In the genomic region with DNA sequence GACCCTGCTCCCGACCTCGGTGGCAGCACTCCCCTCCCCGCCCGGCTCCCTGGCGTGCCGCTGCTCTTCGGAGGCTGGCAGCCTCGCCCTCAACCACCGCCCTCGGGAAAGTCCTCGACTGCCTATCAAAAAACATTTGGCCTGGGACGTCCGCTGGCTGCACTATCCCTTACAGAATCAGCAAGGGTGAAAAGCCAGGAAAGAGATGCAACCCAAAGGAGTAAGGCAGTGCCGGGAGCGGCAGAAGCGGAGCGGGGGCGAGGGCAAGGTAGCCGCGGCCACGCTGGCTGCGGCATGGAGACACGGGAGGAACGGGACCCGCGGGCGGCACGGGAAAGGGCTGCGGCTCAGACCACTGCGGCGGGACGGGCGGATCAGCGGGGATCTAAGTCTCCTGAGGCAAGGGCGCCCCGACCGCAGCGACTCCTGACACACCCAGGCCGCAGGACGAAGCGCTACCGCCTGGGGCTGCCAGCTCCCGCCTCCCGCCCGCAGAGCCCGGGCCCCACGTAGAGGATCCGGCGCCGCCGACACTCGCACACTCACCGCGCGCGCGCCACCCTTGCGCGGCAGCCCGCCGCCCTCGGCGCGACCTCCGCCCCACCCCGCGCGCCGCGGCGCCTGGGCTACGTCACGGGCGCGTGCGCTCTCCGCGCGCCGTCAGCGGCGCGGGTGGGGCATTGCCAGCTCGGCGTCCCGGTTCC, we compare ENCODE assay signal across 1 cellular context.
TF ChIP-seq lines count a peak whose summit lies in the region.

A gene with protein sequence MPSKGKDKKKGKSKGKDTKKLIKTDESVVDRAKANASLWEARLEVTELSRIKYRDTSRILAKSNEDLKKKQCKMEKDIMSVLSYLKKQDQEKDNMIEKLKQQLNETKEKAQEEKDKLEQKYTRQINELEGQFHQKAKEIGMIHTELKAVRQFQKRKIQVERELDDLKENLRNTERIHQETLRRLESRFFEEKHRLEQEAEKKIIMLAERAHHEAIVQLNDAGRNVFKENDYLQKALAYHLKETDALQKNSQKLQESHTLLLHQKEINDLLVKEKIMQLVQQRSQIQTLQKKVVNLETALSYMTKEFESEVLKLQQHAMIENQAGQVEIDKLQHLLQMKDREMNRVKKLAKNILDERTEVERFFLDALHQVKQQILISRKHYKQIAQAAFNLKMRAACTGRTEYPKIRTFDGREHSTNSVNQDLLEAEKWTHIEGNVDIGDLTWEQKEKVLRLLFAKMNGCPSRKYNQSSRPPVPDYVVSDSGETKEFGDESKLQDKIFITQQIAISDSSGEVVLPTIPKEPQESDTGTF (plus strand): TSS at position 646 of the 704 bp plus-strand sequence. CDS start 130 bp downstream, outside the sequence.
A gene with protein sequence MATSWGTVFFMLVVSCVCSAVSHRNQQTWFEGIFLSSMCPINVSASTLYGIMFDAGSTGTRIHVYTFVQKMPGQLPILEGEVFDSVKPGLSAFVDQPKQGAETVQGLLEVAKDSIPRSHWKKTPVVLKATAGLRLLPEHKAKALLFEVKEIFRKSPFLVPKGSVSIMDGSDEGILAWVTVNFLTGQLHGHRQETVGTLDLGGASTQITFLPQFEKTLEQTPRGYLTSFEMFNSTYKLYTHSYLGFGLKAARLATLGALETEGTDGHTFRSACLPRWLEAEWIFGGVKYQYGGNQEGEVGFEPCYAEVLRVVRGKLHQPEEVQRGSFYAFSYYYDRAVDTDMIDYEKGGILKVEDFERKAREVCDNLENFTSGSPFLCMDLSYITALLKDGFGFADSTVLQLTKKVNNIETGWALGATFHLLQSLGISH (minus strand): TSS at position 585 of the 704 bp plus-strand sequence. CDS start 31,186 bp downstream, outside the sequence.

TF ChIP-seq in HepG2, 621 proteins besides CTCF, POLR2A, EP300 and RAD21 (continued from another document and continues in another):
- TF ChIP-seq, protein P1, sequence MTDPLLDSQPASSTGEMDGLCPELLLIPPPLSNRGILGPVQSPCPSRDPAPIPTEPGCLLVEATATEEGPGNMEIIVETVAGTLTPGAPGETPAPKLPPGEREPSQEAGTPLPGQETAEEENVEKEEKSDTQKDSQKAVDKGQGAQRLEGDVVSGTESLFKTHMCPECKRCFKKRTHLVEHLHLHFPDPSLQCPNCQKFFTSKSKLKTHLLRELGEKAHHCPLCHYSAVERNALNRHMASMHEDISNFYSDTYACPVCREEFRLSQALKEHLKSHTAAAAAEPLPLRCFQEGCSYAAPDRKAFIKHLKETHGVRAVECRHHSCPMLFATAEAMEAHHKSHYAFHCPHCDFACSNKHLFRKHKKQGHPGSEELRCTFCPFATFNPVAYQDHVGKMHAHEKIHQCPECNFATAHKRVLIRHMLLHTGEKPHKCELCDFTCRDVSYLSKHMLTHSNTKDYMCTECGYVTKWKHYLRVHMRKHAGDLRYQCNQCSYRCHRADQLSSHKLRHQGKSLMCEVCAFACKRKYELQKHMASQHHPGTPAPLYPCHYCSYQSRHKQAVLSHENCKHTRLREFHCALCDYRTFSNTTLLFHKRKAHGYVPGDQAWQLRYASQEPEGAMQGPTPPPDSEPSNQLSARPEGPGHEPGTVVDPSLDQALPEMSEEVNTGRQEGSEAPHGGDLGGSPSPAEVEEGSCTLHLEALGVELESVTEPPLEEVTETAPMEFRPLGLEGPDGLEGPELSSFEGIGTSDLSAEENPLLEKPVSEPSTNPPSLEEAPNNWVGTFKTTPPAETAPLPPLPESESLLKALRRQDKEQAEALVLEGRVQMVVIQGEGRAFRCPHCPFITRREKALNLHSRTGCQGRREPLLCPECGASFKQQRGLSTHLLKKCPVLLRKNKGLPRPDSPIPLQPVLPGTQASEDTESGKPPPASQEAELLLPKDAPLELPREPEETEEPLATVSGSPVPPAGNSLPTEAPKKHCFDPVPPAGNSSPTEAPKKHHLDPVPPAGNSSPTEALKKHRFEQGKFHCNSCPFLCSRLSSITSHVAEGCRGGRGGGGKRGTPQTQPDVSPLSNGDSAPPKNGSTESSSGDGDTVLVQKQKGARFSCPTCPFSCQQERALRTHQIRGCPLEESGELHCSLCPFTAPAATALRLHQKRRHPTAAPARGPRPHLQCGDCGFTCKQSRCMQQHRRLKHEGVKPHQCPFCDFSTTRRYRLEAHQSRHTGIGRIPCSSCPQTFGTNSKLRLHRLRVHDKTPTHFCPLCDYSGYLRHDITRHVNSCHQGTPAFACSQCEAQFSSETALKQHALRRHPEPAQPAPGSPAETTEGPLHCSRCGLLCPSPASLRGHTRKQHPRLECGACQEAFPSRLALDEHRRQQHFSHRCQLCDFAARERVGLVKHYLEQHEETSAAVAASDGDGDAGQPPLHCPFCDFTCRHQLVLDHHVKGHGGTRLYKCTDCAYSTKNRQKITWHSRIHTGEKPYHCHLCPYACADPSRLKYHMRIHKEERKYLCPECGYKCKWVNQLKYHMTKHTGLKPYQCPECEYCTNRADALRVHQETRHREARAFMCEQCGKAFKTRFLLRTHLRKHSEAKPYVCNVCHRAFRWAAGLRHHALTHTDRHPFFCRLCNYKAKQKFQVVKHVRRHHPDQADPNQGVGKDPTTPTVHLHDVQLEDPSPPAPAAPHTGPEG (CRISPR knock-in tag; IDR thresholded peaks at IDR 0.05), result peak; percentile 84
- peak; percentile 98 for TF ChIP-seq ZNF891 (CRISPR knock-in tag; IDR thresholded peaks at IDR 0.05)
- TF ChIP-seq ZNF331 (CRISPR knock-in tag; IDR thresholded peaks at IDR 0.05), result no peak; the same call in 1 of the 2 replicates
- no peak for TF ChIP-seq ZC3H4 (CRISPR knock-in tag; IDR thresholded peaks at IDR 0.05; ENCODE audit: borderline replicate concordance)
- no peak for TF ChIP-seq ZNF709 (CRISPR knock-in tag; IDR thresholded peaks at IDR 0.05)
- TF ChIP-seq TAF15 (IDR thresholded peaks at IDR 0.05; ENCODE audit: low read depth, low read length, poor library complexity, severe bottlenecking), result no peak
- TF ChIP-seq STAG1 (CRISPR knock-in tag; IDR thresholded peaks at IDR 0.05), result no peak
- 0 out of 2 replicates have a peak, but pooled peaks have one; percentile 37 for TF ChIP-seq ZNF350 (CRISPR knock-in tag; IDR thresholded peaks at IDR 0.05; ENCODE audit: borderline replicate concordance, low read depth)
- TF ChIP-seq ZNF674 (CRISPR knock-in tag; IDR thresholded peaks at IDR 0.05; ENCODE audit: low read depth), result no peak
- TF ChIP-seq MBNL3 (CRISPR knock-in tag; conservative IDR thresholded peaks at IDR 0.05), result no peak
- TF ChIP-seq ZIK1 (CRISPR knock-in tag; IDR thresholded peaks at IDR 0.05; ENCODE audit: borderline replicate concordance, low read depth), result no peak
- peak; percentile 30; the same call in 1 of the 2 replicates for TF ChIP-seq ZMYM3 (CRISPR knock-in tag; IDR thresholded peaks at IDR 0.05)
- no peak for TF ChIP-seq GTF2F1 (IDR thresholded peaks at IDR 0.05; ENCODE audit: low read length)
- no peak for TF ChIP-seq PLRG1 (conservative IDR thresholded peaks at IDR 0.05)
- TF ChIP-seq RNF2 (conservative IDR thresholded peaks at IDR 0.05; ENCODE audit: low read depth), result no peak
- peak; percentile 56 for TF ChIP-seq SP2 (CRISPR knock-in tag; IDR thresholded peaks at IDR 0.05)
- TF ChIP-seq THAP11 (CRISPR knock-in tag; IDR thresholded peaks at IDR 0.05), result no peak
- peak; percentile 31 for TF ChIP-seq KDM2A (CRISPR knock-in tag; IDR thresholded peaks at IDR 0.05; ENCODE audit: borderline replicate concordance, low read depth)
- TF ChIP-seq, protein P2, sequence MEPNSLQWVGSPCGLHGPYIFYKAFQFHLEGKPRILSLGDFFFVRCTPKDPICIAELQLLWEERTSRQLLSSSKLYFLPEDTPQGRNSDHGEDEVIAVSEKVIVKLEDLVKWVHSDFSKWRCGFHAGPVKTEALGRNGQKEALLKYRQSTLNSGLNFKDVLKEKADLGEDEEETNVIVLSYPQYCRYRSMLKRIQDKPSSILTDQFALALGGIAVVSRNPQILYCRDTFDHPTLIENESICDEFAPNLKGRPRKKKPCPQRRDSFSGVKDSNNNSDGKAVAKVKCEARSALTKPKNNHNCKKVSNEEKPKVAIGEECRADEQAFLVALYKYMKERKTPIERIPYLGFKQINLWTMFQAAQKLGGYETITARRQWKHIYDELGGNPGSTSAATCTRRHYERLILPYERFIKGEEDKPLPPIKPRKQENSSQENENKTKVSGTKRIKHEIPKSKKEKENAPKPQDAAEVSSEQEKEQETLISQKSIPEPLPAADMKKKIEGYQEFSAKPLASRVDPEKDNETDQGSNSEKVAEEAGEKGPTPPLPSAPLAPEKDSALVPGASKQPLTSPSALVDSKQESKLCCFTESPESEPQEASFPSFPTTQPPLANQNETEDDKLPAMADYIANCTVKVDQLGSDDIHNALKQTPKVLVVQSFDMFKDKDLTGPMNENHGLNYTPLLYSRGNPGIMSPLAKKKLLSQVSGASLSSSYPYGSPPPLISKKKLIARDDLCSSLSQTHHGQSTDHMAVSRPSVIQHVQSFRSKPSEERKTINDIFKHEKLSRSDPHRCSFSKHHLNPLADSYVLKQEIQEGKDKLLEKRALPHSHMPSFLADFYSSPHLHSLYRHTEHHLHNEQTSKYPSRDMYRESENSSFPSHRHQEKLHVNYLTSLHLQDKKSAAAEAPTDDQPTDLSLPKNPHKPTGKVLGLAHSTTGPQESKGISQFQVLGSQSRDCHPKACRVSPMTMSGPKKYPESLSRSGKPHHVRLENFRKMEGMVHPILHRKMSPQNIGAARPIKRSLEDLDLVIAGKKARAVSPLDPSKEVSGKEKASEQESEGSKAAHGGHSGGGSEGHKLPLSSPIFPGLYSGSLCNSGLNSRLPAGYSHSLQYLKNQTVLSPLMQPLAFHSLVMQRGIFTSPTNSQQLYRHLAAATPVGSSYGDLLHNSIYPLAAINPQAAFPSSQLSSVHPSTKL (CRISPR knock-in tag; IDR thresholded peaks at IDR 0.05), result peak; percentile 7; the same call in 1 of the 2 replicates
- TF ChIP-seq REPIN1 (CRISPR knock-in tag; IDR thresholded peaks at IDR 0.05; ENCODE audit: borderline replicate concordance, low read depth), result peak; percentile 65; the same call in 1 of the 2 replicates
- no peak; the same call in 1 of the 2 replicates for TF ChIP-seq ZBTB7A (CRISPR knock-in tag; IDR thresholded peaks at IDR 0.05)
- TF ChIP-seq ZNF225 (CRISPR knock-in tag; IDR thresholded peaks at IDR 0.05), result no peak; the same call in 1 of the 2 replicates
- no peak for TF ChIP-seq HES4 (CRISPR knock-in tag; IDR thresholded peaks at IDR 0.05; ENCODE audit: borderline replicate concordance)
- TF ChIP-seq KLF9 (CRISPR knock-in tag; IDR thresholded peaks at IDR 0.05; ENCODE audit: low read depth), result no peak
- no peak; the same call in 1 of the 2 replicates for TF ChIP-seq CBFB (CRISPR knock-in tag; IDR thresholded peaks at IDR 0.05)
- TF ChIP-seq ZNF83 (CRISPR knock-in tag; IDR thresholded peaks at IDR 0.05; ENCODE audit: borderline replicate concordance), result no peak; the same call in 1 of the 2 replicates
- TF ChIP-seq PAF1 (CRISPR knock-in tag; IDR thresholded peaks at IDR 0.05), result no peak
- TF ChIP-seq DR1 (CRISPR knock-in tag; IDR thresholded peaks at IDR 0.05), result no peak
- TF ChIP-seq RBM22 (optimal IDR thresholded peaks at IDR 0.05; ENCODE audit: low read length), result no peak
- TF ChIP-seq GATAD1 (CRISPR knock-in tag; IDR thresholded peaks at IDR 0.05), result peak; percentile 17; the same call in 1 of the 2 replicates
- TF ChIP-seq, protein P3, sequence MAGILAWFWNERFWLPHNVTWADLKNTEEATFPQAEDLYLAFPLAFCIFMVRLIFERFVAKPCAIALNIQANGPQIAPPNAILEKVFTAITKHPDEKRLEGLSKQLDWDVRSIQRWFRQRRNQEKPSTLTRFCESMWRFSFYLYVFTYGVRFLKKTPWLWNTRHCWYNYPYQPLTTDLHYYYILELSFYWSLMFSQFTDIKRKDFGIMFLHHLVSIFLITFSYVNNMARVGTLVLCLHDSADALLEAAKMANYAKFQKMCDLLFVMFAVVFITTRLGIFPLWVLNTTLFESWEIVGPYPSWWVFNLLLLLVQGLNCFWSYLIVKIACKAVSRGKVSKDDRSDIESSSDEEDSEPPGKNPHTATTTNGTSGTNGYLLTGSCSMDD (CRISPR knock-in tag; IDR thresholded peaks at IDR 0.05), result no peak
- TF ChIP-seq ZSCAN9 (CRISPR knock-in tag; IDR thresholded peaks at IDR 0.05; ENCODE audit: borderline replicate concordance), result no peak
- no peak for TF ChIP-seq MTF1 (CRISPR knock-in tag; IDR thresholded peaks at IDR 0.05)
- TF ChIP-seq YY1 (IDR thresholded peaks at IDR 0.05; ENCODE audit: insufficient read depth, insufficient replicate concordance, low read depth, low read length), result peak; percentile 60
- TF ChIP-seq AGO2 (optimal IDR thresholded peaks at IDR 0.05; ENCODE audit: low read depth, low read length), result peak; percentile 93
- TF ChIP-seq FOXA1 (IDR thresholded peaks at IDR 0.05), result no peak
- TF ChIP-seq FOXA1 (CRISPR knock-in tag; IDR thresholded peaks at IDR 0.05), result no peak
- no peak for TF ChIP-seq SYNCRIP (IDR thresholded peaks at IDR 0.05; ENCODE audit: insufficient read depth, low read depth, low read length)
- peak; percentile 63; the same call in 1 of the 2 replicates for TF ChIP-seq AHR (CRISPR knock-in tag; IDR thresholded peaks at IDR 0.05)
- TF ChIP-seq, protein P4, sequence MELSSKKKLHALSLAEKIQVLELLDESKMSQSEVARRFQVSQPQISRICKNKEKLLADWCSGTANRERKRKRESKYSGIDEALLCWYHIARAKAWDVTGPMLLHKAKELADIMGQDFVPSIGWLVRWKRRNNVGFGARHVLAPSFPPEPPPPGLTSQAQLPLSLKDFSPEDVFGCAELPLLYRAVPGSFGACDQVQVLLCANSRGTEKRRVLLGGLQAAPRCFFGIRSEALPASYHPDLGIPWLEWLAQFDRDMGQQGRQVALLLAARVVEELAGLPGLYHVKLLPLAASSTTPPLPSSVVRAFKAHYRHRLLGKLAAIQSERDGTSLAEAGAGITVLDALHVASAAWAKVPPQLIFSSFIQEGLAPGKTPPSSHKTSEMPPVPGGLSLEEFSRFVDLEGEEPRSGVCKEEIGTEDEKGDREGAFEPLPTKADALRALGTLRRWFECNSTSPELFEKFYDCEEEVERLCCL (CRISPR knock-in tag; IDR thresholded peaks at IDR 0.05; ENCODE audit: borderline replicate concordance), result no peak
- TF ChIP-seq, protein P5, sequence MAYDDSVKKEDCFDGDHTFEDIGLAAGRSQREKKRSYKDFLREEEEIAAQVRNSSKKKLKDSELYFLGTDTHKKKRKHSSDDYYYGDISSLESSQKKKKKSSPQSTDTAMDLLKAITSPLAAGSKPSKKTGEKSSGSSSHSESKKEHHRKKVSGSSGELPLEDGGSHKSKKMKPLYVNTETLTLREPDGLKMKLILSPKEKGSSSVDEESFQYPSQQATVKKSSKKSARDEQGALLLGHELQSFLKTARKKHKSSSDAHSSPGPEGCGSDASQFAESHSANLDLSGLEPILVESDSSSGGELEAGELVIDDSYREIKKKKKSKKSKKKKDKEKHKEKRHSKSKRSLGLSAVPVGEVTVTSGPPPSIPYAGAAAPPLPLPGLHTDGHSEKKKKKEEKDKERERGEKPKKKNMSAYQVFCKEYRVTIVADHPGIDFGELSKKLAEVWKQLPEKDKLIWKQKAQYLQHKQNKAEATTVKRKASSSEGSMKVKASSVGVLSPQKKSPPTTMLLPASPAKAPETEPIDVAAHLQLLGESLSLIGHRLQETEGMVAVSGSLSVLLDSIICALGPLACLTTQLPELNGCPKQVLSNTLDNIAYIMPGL (CRISPR knock-in tag; IDR thresholded peaks at IDR 0.05; ENCODE audit: borderline replicate concordance in 1 of 2, low read depth in 1 of 2), result peak; percentile 24 to 74; a peak in 3 of 4 replicates
